In the genomic region with DNA sequence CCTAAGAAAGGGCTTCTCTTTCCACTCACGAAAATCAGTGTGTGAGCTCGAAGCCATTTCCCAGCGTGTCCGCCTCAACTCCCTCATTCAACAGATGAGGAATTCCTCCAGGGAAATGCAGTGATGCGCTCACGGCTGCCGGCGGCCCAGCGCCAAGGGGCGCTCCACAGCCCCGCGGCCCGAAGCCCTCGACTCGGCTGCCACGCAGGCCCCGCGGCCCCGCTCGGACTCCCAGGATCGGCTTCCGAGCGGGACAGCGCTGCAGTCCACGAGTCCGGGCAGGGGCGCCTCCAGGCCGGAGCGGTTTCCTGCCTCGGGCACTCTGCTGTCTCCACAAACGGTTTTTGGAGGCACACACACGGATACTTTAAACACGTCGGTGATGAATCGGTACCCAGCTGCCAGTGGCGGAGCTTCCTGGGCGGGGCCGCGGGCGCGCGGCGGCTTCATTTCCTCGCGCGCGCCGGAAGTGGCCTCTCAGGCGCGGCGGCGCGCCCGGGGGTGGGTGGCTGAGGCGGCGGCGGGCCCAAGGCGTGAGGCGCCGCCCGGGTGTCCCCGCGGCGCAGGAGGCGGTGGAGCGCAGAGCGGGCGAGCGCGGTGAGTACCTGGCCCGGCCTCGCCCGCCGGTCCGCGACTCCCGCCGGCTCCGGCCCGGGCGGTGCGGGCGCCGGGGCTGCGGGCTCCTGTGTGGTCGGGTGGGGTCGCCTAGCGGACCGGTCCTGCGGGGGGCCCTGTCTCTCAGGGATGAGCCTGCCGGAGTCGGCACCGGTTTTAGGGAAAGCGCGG, we compare ENCODE assay signal across 8 cellular contexts. TPM values are rescaled to one million over a fixed set of nuclear protein-coding genes. Genes with fewer than 3 reads are reported as not detected.
DNase-seq lines count a peak whose midpoint lies in the region; TF ChIP-seq lines count a peak whose summit lies in the region.

A gene with protein sequence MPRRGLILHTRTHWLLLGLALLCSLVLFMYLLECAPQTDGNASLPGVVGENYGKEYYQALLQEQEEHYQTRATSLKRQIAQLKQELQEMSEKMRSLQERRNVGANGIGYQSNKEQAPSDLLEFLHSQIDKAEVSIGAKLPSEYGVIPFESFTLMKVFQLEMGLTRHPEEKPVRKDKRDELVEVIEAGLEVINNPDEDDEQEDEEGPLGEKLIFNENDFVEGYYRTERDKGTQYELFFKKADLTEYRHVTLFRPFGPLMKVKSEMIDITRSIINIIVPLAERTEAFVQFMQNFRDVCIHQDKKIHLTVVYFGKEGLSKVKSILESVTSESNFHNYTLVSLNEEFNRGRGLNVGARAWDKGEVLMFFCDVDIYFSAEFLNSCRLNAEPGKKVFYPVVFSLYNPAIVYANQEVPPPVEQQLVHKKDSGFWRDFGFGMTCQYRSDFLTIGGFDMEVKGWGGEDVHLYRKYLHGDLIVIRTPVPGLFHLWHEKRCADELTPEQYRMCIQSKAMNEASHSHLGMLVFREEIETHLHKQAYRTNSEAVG (plus strand): TSS at position 475 of the 786 bp plus-strand sequence. CDS start 16,705 bp downstream, outside the sequence.

- H3K36me3 ChIP-seq in GM23248 (ENCODE audit: low read depth) (no peaks in the 10 kb centered on the region), stomach (no peaks in the 10 kb centered on the region)

- H3K9me3 Mint-ChIP-seq in neural crest cell = no peaks in the 10 kb centered on the region

- H3K4me2 ChIP-seq in GM23248 (ENCODE audit: unreplicated experiment) = peak within 1 kb of the TSS; percentile 94

- peak within 1 kb of the TSS; percentile 83 for H2AFZ ChIP-seq in GM23248

- TF ChIP-seq CTCF in foreskin fibroblast (IDR thresholded peaks at IDR 0.05; ENCODE audit: low read depth, low read length) (no peak), neural crest cell (conservative IDR thresholded peaks at IDR 0.05) (no peak), stomach (IDR thresholded peaks at IDR 0.05) (no peak)

- H3K9ac ChIP-seq in GM23248 = peak within 1 kb of the TSS; percentile 92

- H3K9me3 ChIP-seq in GM23248 (ENCODE audit: low read depth) (no peaks in the 10 kb centered on the region), stomach (no peaks in the 10 kb centered on the region)

- 0 to 1% methylated on average over 51 to 78 of the region's 95 CpGs for WGBS in GM23248 (ENCODE audit: low coverage in 1 of 2, low lambda C conversion rate in 2 of 2, missing lambda C conversion rate in 2 of 2), 2 experiments
- WGBS in stomach, 5 donors = 0 to 1% (median 1%) methylated on average over 21 to 95 of the region's 95 CpGs

- H3K27me3 ChIP-seq in GM23248 (replicated peaks; ENCODE audit: insufficient read depth) (no peaks in the 10 kb centered on the region), stomach (no peaks in the 10 kb centered on the region)

- peak; percentile 88 for DNase-seq in Daoy (ENCODE audit: low read depth)
- peak; percentile 97 for DNase-seq in GM23248
- peak; percentile 85 to 89 for DNase-seq in Kasumi-1 (lab: John Stamatoyannopoulos, UW)
- DNase-seq in SHP77 treated with DMSO at 0.1 percent for 48 hours (lab: John Stamatoyannopoulos, UW) = peak; percentile 61
- peak; percentile 85 for DNase-seq in activated gamma-delta T cell (lab: John Stamatoyannopoulos, UW)
- peak; percentile 90 to 97 for DNase-seq in foreskin fibroblast
- DNase-seq in neural crest cell (ENCODE audit: low read depth, low spot score) = peak; percentile 68
- DNase-seq in stomach = peak; percentile 88

- H3K27me3 Mint-ChIP-seq in neural crest cell (ENCODE audit: low read depth) = peaks cover 3% of the 10 kb centered on the region

- peak within 1 kb of the TSS; percentile 96 for H3K4me3 Mint-ChIP-seq in neural crest cell

- H3K9me2 ChIP-seq in GM23248 (ENCODE audit: insufficient read depth) = no peaks in the 10 kb centered on the region

- in situ Hi-C loops in GM23248 (cut with MboI) = no loop called here

- H3K27ac ChIP-seq in GM23248 (peak within 1 kb of the TSS; percentile 95), stomach (peak within 1 kb of the TSS; percentile 90 to 97 (median 94))

- H4K20me1 ChIP-seq in GM23248 (ENCODE audit: insufficient read depth) = peaks cover 21% of the 10 kb centered on the region; the same call in 1 of the 2 replicates

- no peaks in the 10 kb centered on the region for H3K36me3 Mint-ChIP-seq in neural crest cell (ENCODE audit: low read depth)

- TF ChIP-seq POLR2A in stomach (IDR thresholded peaks at IDR 0.05) = no peak

- no peak for TF ChIP-seq EP300 in stomach (IDR thresholded peaks at IDR 0.05)

- peaks cover 25% of the 10 kb centered on the region for H3F3A ChIP-seq in GM23248 (ENCODE audit: insufficient read depth)

- intact Hi-C loops in stomach (cut with DNase I; ENCODE audit: low total_unique reads) = no loop called here

- peaks cover 39% of the 10 kb centered on the region for H3K4me1 Mint-ChIP-seq in neural crest cell

- H3K4me1 ChIP-seq in GM23248 (ENCODE audit: insufficient read depth) (peaks cover 26% of the 10 kb centered on the region), stomach (peaks cover 14 to 53% (median 25%) of the 10 kb centered on the region in 4 donors)

- peak within 1 kb of the TSS; percentile 99 for H3K27ac Mint-ChIP-seq in neural crest cell (ENCODE audit: unreplicated experiment)

- peaks cover 52% of the 10 kb centered on the region for H3K79me2 ChIP-seq in GM23248 (ENCODE audit: insufficient read depth)

- H3K4me3 ChIP-seq in GM23248 (peak within 1 kb of the TSS; percentile 95), foreskin fibroblast (ENCODE audit: low read depth in 1 of 2, low read length in 2 of 2) (peak within 1 kb of the TSS; percentile 71 to 80), stomach (peak within 1 kb of the TSS; percentile 72 to 93 (median 84))

RNA-seq across cellular contexts. Expression of the gene that starts here (rescaled TPM):
- 2.7 and 4.1 TPM in 2 replicates for total RNA-seq in Daoy (2014; rRNA removed; shearing (Covaris generic))
- 11.5 and 17.4 TPM in 2 replicates for total RNA-seq in GM23248 (2014; rRNA removed; shearing (Covaris generic))
- polyA plus RNA-seq in GM23248 (2016; fragmentation: Nextera tagmentation; extraction: Ambion mirVana) = 26.3 and 27.8 TPM in 2 replicates
- 13.1 and 14.6 TPM in 2 replicates for total RNA-seq in neural crest cell
- 10 to 100 TPM in 2 of 5 donors, 1 to 10 TPM in 3; 2.0 to 30.1 (median 8.9) TPM for total RNA-seq in stomach
- 10 to 100 TPM in 1 of 3 donors, 1 to 10 TPM in 2; 4.1 to 10.7 (median 6.7) TPM for polyA plus RNA-seq in stomach

Comparison
In these comparisons a context has a peak if more than half of its experiments do, and no peak if none do; other contexts are left out.
1. Peak in every context shown above with its lines: DNase-seq, H3K4me3 ChIP-seq and H3K27ac ChIP-seq.